ENCODE assay signal across 7 cellular contexts in genomic region chr9:98471185-98471584, GRCh38.
"Had no signal": no experiment of that assay in that cellular context is flagged by ENCODE, and none has a peak within 500 bp of the region (broad histone marks: within the 10 kb centered on the region; RNA-seq: fewer than 3 reads in every experiment).

No MANE protein-coding gene starts in this region.

- ATAC-seq: HCT116, HepG2 had no signal

- FAIRE-seq: HepG2 had no signal

- H3K9me3 ChIP-seq: HAP-1 had no signal

- H3K36me3 ChIP-seq: HAP-1 had no signal

- H3K27ac ChIP-seq: HL-60 had no signal

- H3K4me1 ChIP-seq: HAP-1 had no signal

- H3K4me3 ChIP-seq: HAP-1 had no signal

- DNase-seq: GOT3, H7, HFFc6 had no signal
